ENCODE assay signal across 11 cellular contexts in the genomic region with DNA sequence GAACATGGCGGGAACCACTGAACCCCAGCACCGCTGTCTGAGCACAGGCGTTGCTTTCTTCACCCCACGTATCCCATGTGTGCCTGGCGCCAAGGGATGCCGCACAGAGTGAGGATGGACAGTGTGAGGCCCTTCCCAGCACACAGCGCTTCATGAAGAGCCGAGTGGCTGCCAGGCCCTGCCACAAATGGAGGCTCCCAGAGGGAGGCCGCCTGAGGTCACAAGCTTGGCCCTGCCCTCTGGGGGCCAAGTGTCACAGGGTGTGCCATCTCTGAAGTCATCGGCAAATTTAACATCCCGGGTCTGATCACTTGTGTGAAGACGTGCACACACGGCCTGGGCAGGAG. TPM values are rescaled to one million over a fixed set of nuclear protein-coding genes. Genes with fewer than 3 reads are reported as not detected.
DNase-seq lines count a peak whose midpoint lies in the region; ATAC-seq and TF ChIP-seq lines count a peak whose summit lies in the region.
"Had no signal": no experiment of that assay in that cellular context is flagged by ENCODE, and none has a peak within 500 bp of the region (broad histone marks: within the 10 kb centered on the region; RNA-seq: fewer than 3 reads in every experiment).

No MANE protein-coding gene starts in this region.

- peak overlapping the region; percentile 63 for H3K27ac Mint-ChIP-seq in activated T-cell treated with anti-CD3 and anti-CD28 coated beads, Interleukin-2, amount 50 U/mL, for 72 hours
- peak overlapping the region; percentile 93 for H3K27ac Mint-ChIP-seq in memory B cell

- H3K36me3 ChIP-seq in adrenal gland (replicated peaks in 1 of 2) (peaks cover 0 to 43% of the 10 kb centered on the region in 2 donors), thyroid gland (peaks cover 24 to 27% of the 10 kb centered on the region in 2 donors)

- no peak for TF ChIP-seq POLR2A in adrenal gland (IDR thresholded peaks at IDR 0.05)
- no peak for TF ChIP-seq POLR2A in thyroid gland (IDR thresholded peaks at IDR 0.05)

- no peak for DNase-seq in activated T-cell treated with anti-CD3 and anti-CD28 coated beads, Interleukin-2, amount 50 U/mL, for 72 hours
- DNase-seq in activated T-cell treated with anti-CD3 and anti-CD28 coated beads, Interleukin-2, amount 50 U/mL, for 4 hours: no peak
- DNase-seq in adrenal gland (peak in 1 of 7 donors; percentile 27), memory B cell (ENCODE audit: low spot score in 2 of 2) (peak in 1 of 2 donors; percentile 42), thyroid gland (no peak), SIG-M5 treated with dmso at 0.1 percent for 504 hours (lab: John Stamatoyannopoulos, UW; ENCODE audit: unreplicated experiment) (no peak)
- DNase-seq: NCI-H446 treated with DMSO at 0.1 percent for 48 hours; retina; stimulated activated CD8-positive, alpha-beta memory T cell treated with anti-CD3 and anti-CD28 coated beads, Interleukin-4, amount 100 ng/mL, for 48 hours had no signal

- H3K4me3 ChIP-seq in adrenal gland: no peak overlapping the region
- H3K4me3 ChIP-seq in thyroid gland (replicated peaks in 1 of 3): no peak overlapping the region

- peak overlapping the region in 3 of 5 donors; percentile 17 to 96 (median 55) for H3K27ac ChIP-seq in adrenal gland
- H3K27ac ChIP-seq in thyroid gland: peak overlapping the region in 2 of 3 donors; percentile 63 to 76

- TF ChIP-seq CTCF in adrenal gland (IDR thresholded peaks at IDR 0.05): no peak
- no peak for TF ChIP-seq CTCF in thyroid gland (IDR thresholded peaks at IDR 0.05)

- H3K4me1 ChIP-seq in adrenal gland (replicated peaks in 1 of 2) (peaks cover 45 to 52% of the 10 kb centered on the region in 2 donors), thyroid gland (peaks cover 44 to 52% of the 10 kb centered on the region in 2 donors)

- no peaks in the 10 kb centered on the region for H3K27me3 Mint-ChIP-seq in activated T-cell treated with anti-CD3 and anti-CD28 coated beads, Interleukin-2, amount 50 U/mL, for 72 hours (ENCODE audit: low read depth)
- no peaks in the 10 kb centered on the region for H3K27me3 Mint-ChIP-seq in activated T-cell treated with anti-CD3 and anti-CD28 coated beads, Interleukin-2, amount 50 U/mL, for 4 hours (ENCODE audit: low read depth)
- H3K27me3 Mint-ChIP-seq in memory B cell: no peaks in the 10 kb centered on the region

- intact Hi-C loops in adrenal gland (cut with DNase I): no loop called here
- intact Hi-C loops in thyroid gland (cut with DNase I): no loop called here

- ATAC-seq in activated T-cell treated with anti-CD3 and anti-CD28 coated beads, Interleukin-2, amount 50 U/mL, for 72 hours (replicated peaks in 1 of 2): no peak
- ATAC-seq in activated T-cell treated with anti-CD3 and anti-CD28 coated beads, Interleukin-2, amount 50 U/mL, for 4 hours: no peak
- ATAC-seq in memory B cell (ENCODE audit: low read depth) (peak; percentile 40), HG02938 (IDR thresholded peaks at IDR 0.05; ENCODE audit: unreplicated experiment) (no peak), GM18517 (IDR thresholded peaks at IDR 0.05; ENCODE audit: unreplicated experiment) (no peak)

- peaks cover 49% of the 10 kb centered on the region for H3K4me1 Mint-ChIP-seq in activated T-cell treated with anti-CD3 and anti-CD28 coated beads, Interleukin-2, amount 50 U/mL, for 72 hours (ENCODE audit: low read depth)
- H3K4me1 Mint-ChIP-seq in activated T-cell treated with anti-CD3 and anti-CD28 coated beads, Interleukin-2, amount 50 U/mL, for 4 hours (ENCODE audit: low read depth): peaks cover 40% of the 10 kb centered on the region
- peaks cover 33% of the 10 kb centered on the region for H3K4me1 Mint-ChIP-seq in memory B cell

- H3K4me3 Mint-ChIP-seq in activated T-cell treated with anti-CD3 and anti-CD28 coated beads, Interleukin-2, amount 50 U/mL, for 72 hours: peak overlapping the region in 1 of 2 donors; percentile 16
- H3K4me3 Mint-ChIP-seq in activated T-cell treated with anti-CD3 and anti-CD28 coated beads, Interleukin-2, amount 50 U/mL, for 4 hours: no peak overlapping the region
- H3K4me3 Mint-ChIP-seq in memory B cell: peak overlapping the region; percentile 61

- H3K9me3 Mint-ChIP-seq in activated T-cell treated with anti-CD3 and anti-CD28 coated beads, Interleukin-2, amount 50 U/mL, for 72 hours: no peaks in the 10 kb centered on the region
- H3K9me3 Mint-ChIP-seq in activated T-cell treated with anti-CD3 and anti-CD28 coated beads, Interleukin-2, amount 50 U/mL, for 4 hours: no peaks in the 10 kb centered on the region
- H3K9me3 Mint-ChIP-seq in memory B cell: no peaks in the 10 kb centered on the region

- H3K9me3 ChIP-seq in adrenal gland (replicated peaks in 1 of 3) (no peaks in the 10 kb centered on the region), thyroid gland (no peaks in the 10 kb centered on the region)

- 71 to 98% (median 83%) methylated on average over 6 to 13 of the region's 13 CpGs for WGBS in adrenal gland, 4 donors
- 89 to 99% methylated on average over 7 to 11 of the region's 13 CpGs for WGBS in thyroid gland, 2 donors

- peaks cover 0 to 3% of the 10 kb centered on the region in 2 donors for H3K36me3 Mint-ChIP-seq in activated T-cell treated with anti-CD3 and anti-CD28 coated beads, Interleukin-2, amount 50 U/mL, for 72 hours (ENCODE audit: insufficient read depth in 2 of 2)
- H3K36me3 Mint-ChIP-seq in activated T-cell treated with anti-CD3 and anti-CD28 coated beads, Interleukin-2, amount 50 U/mL, for 4 hours (ENCODE audit: insufficient read depth): no peaks in the 10 kb centered on the region
- peaks cover 3% of the 10 kb centered on the region for H3K36me3 Mint-ChIP-seq in memory B cell

- H3K27me3 ChIP-seq in adrenal gland (no peaks in the 10 kb centered on the region), thyroid gland (no peaks in the 10 kb centered on the region)

RNA-seq across cellular contexts. Expression of a gene that starts 24.4 kb away (rescaled TPM):
- 10 to 100 TPM in 1 of 2 donors, 1 to 10 TPM in 1; 9.7 to 10.3 TPM for total RNA-seq in activated T-cell treated with anti-CD3 and anti-CD28 coated beads, Interleukin-2, amount 50 U/mL, for 72 hours
- 10 to 100 TPM; 16.0 to 18.6 (median 18.1) TPM for total RNA-seq in activated T-cell treated with anti-CD3 and anti-CD28 coated beads, Interleukin-2, amount 50 U/mL, for 4 hours
- 10 to 100 TPM in 6 of 8 donors, 1 to 10 TPM in 2; 8.6 to 37.5 (median 16.1) TPM for total RNA-seq in adrenal gland
- polyA plus RNA-seq in adrenal gland: 10 to 100 TPM in 2 of 3 donors, 1 to 10 TPM in 1; 7.0 to 52.3 (median 38.5) TPM
- total RNA-seq in thyroid gland: 10 to 100 TPM in 2 of 4 donors, 1 to 10 TPM in 2; 5.6 to 10.5 (median 9.3) TPM

RNA-seq across cellular contexts. Expression of a gene that starts 29.1 kb away (rescaled TPM):
- total RNA-seq in activated T-cell treated with anti-CD3 and anti-CD28 coated beads, Interleukin-2, amount 50 U/mL, for 72 hours: 10 to 100 TPM in 1 of 2 donors, 1 to 10 TPM in 1; 8.3 to 10.0 TPM
- 10 to 100 TPM; 11.1 to 13.2 (median 12.8) TPM for total RNA-seq in activated T-cell treated with anti-CD3 and anti-CD28 coated beads, Interleukin-2, amount 50 U/mL, for 4 hours
- total RNA-seq in adrenal gland (100 to 1,000 TPM in 1 of 8 donors, 10 to 100 TPM in 6, 1 to 10 TPM in 1; 8.5 to 106 (median 36.5) TPM), thyroid gland (10 to 100 TPM; 12.1 to 50.6 (median 29.7) TPM)
- polyA plus RNA-seq in adrenal gland: 10 to 100 TPM in 2 of 3 donors, 1 to 10 TPM in 1; 6.7 to 63.1 (median 39.8) TPM

RNA-seq across cellular contexts. Expression of a gene that starts 32.6 kb away (rescaled TPM):
- total RNA-seq in activated T-cell treated with anti-CD3 and anti-CD28 coated beads, Interleukin-2, amount 50 U/mL, for 72 hours: 10 to 100 TPM; 40.6 TPM
- total RNA-seq in activated T-cell treated with anti-CD3 and anti-CD28 coated beads, Interleukin-2, amount 50 U/mL, for 4 hours: 10 to 100 TPM; 50.8 to 52.6 (median 52.2) TPM
- total RNA-seq in adrenal gland (100 to 1,000 TPM in 1 of 8 donors, 10 to 100 TPM in 7; 69.9 to 112 (median 87.4) TPM), thyroid gland (10 to 100 TPM; 33.1 to 42.4 (median 36.7) TPM)
- 100 to 1,000 TPM in 1 of 3 donors, 10 to 100 TPM in 2; 20.9 to 104 (median 96.4) TPM for polyA plus RNA-seq in adrenal gland

RNA-seq across cellular contexts. Expression of a gene that starts 34.7 kb away (rescaled TPM):
- total RNA-seq in activated T-cell treated with anti-CD3 and anti-CD28 coated beads, Interleukin-2, amount 50 U/mL, for 72 hours: 10 to 100 TPM; 74.0 to 79.7 TPM
- 10 to 100 TPM; 59.1 to 81.0 (median 64.3) TPM for total RNA-seq in activated T-cell treated with anti-CD3 and anti-CD28 coated beads, Interleukin-2, amount 50 U/mL, for 4 hours
- total RNA-seq in adrenal gland (10 to 100 TPM in 2 of 8 donors, 1 to 10 TPM in 6; 3.4 to 14.6 (median 8.7) TPM), thyroid gland (1 to 10 TPM; 4.1 to 5.1 (median 4.4) TPM)
- 1 to 10 TPM; 4.0 to 8.2 (median 7.3) TPM for polyA plus RNA-seq in adrenal gland
